8 cellular contexts compared by ENCODE assay signal in genomic region chr22:40950888-40951794, GRCh38. TPM values are rescaled to one million over a fixed set of nuclear protein-coding genes. Genes with fewer than 3 reads are reported as not detected.
A peak's percentile ranks its signal among the peaks of the same experiment; 100 is the strongest.
DNase-seq lines count a peak whose midpoint lies in the region; ATAC-seq and TF ChIP-seq lines count a peak whose summit lies in the region.

RBX1 (plus strand) TSS chr22:40951378; CDS start chr22:40951399, 21 bp downstream.

- H3K36me3 ChIP-seq in PC-9 (ENCODE audit: low read depth): peaks cover 31% of the 10 kb centered on the region
- peaks cover 3 to 6% of the 10 kb centered on the region in 2 donors for H3K36me3 ChIP-seq in mucosa of rectum (ENCODE audit: control insufficient read depth in 2 of 2, insufficient read depth in 2 of 2, low read length in 2 of 2)

- H3K4me1 ChIP-seq in PC-9 (replicated peaks; ENCODE audit: insufficient read depth) (peaks cover 14% of the 10 kb centered on the region), mucosa of rectum (ENCODE audit: control insufficient read depth in 2 of 2, insufficient read depth in 2 of 2, low read length in 2 of 2) (peaks cover 8 to 10% of the 10 kb centered on the region in 2 donors)

- H3K36me3 Mint-ChIP-seq in activated T-cell treated with anti-CD3 and anti-CD28 coated beads, Interleukin-2, amount 50 U/mL, for 24 hours (ENCODE audit: low read depth): peaks cover 51% of the 10 kb centered on the region

- H3K9me3 Mint-ChIP-seq in activated T-cell treated with anti-CD3 and anti-CD28 coated beads, Interleukin-2, amount 50 U/mL, for 24 hours: no peaks in the 10 kb centered on the region

- no peaks in the 10 kb centered on the region for H3K9me3 ChIP-seq in PC-9 (ENCODE audit: insufficient read depth, low read depth)
- no peaks in the 10 kb centered on the region for H3K9me3 ChIP-seq in mucosa of rectum (ENCODE audit: control insufficient read depth in 2 of 2, low read length in 2 of 2)

- no peaks in the 10 kb centered on the region for H3K9me2 ChIP-seq in PC-9 (ENCODE audit: insufficient read depth)

- peak within 1 kb of the TSS; percentile 97 for H3K4me3 ChIP-seq in Jurkat, Clone E6-1 (ENCODE audit: low read length)
- H3K4me3 ChIP-seq in PC-9 (peak within 1 kb of the TSS; percentile 83), mucosa of rectum (ENCODE audit: low read length in 2 of 2) (peak within 1 kb of the TSS; percentile 90 to 93)

- TF ChIP-seq POLR2A in erythroblast (IDR thresholded peaks at IDR 0.05; ENCODE audit: low read length): peak; percentile 79

- POLR2A ChIA-PET in PC-9 (lab: Charles Lee; ENCODE audit: unreplicated experiment): interaction anchor here (0.5 to 1.7 kb wide), 17 partner anchors 13 to 575 kb away, joined by 3 to 18 read pairs (median 6); partner anchors contain the start of gene ST13

- peaks cover 45% of the 10 kb centered on the region for H3K79me2 ChIP-seq in PC-9 (ENCODE audit: low read depth)

- peaks cover 33% of the 10 kb centered on the region for H3K4me1 Mint-ChIP-seq in activated T-cell treated with anti-CD3 and anti-CD28 coated beads, Interleukin-2, amount 50 U/mL, for 24 hours (ENCODE audit: low read depth)

- no TSS peak for BruUV-seq in PC-9 (replicated peaks; lab: Mats Ljungman, UMichigan)

- H4K20me1 ChIP-seq in PC-9 (ENCODE audit: insufficient read depth): peaks cover 14% of the 10 kb centered on the region

- peak within 1 kb of the TSS; percentile 93 for H2AFZ ChIP-seq in PC-9

- H3K4me3 Mint-ChIP-seq in activated T-cell treated with anti-CD3 and anti-CD28 coated beads, Interleukin-2, amount 50 U/mL, for 24 hours: peak within 1 kb of the TSS; percentile 100

- intact Hi-C loops in PC-9 (cut with micrococcal nuclease; ENCODE audit: unreplicated experiment): loop anchor here (1.0 to 2.0 kb wide), 5 partner anchors 52 to 670 kb away; partner anchors contain the start of genes DESI1, TOB2 and XRCC6

- TF ChIP-seq CTCF in PC-9 (conservative IDR thresholded peaks at IDR 0.05): no peak

- H3K27me3 Mint-ChIP-seq in activated T-cell treated with anti-CD3 and anti-CD28 coated beads, Interleukin-2, amount 50 U/mL, for 24 hours: no peaks in the 10 kb centered on the region

- H3K9ac ChIP-seq in mucosa of rectum (ENCODE audit: low read depth in 1 of 2, low read length in 2 of 2): peak within 1 kb of the TSS; percentile 98 to 99

- H3K27ac ChIP-seq in PC-9: peak within 1 kb of the TSS; percentile 75
- peak within 1 kb of the TSS; percentile 94 to 97 for H3K27ac ChIP-seq in mucosa of rectum (ENCODE audit: low read depth in 2 of 2, low read length in 2 of 2)

- H3F3A ChIP-seq in PC-9 (ENCODE audit: insufficient read depth, low read depth): peaks cover 9% of the 10 kb centered on the region; the same call in 1 of the 2 replicates

- peak within 1 kb of the TSS; percentile 94 for H3K4me2 ChIP-seq in PC-9

- CTCF ChIA-PET in PC-9 (lab: Charles Lee): no interaction called here

- DNase-seq in DMS153 (lab: John Stamatoyannopoulos, UW) (peak; percentile 94), PC-9 (peak; percentile 91 to 98), erythroblast (lab: John Stamatoyannopoulos, UW) (peak; percentile 100)
- DNase-seq in Jurkat, Clone E6-1 (ENCODE audit: low read depth, low spot score): peak; percentile 98
- peak; percentile 99 for DNase-seq in activated T-cell treated with anti-CD3 and anti-CD28 coated beads, Interleukin-2, amount 50 U/mL, for 24 hours
- DNase-seq in stimulated activated CD8-positive, alpha-beta memory T cell treated with anti-CD3 and anti-CD28 coated beads, Interleukin-4, amount 100 ng/mL, for 48 hours: peak; percentile 98

- ATAC-seq in GM21619 (IDR thresholded peaks at IDR 0.05; ENCODE audit: unreplicated experiment): peak; percentile 75

- H3K27me3 ChIP-seq in PC-9 (ENCODE audit: insufficient read depth, low read depth): no peaks in the 10 kb centered on the region
- no peaks in the 10 kb centered on the region for H3K27me3 ChIP-seq in mucosa of rectum (ENCODE audit: control insufficient read depth in 2 of 2, insufficient read depth in 2 of 2, low read length in 2 of 2)

- peak within 1 kb of the TSS; percentile 100 for H3K27ac Mint-ChIP-seq in activated T-cell treated with anti-CD3 and anti-CD28 coated beads, Interleukin-2, amount 50 U/mL, for 24 hours

RNA-seq across cellular contexts. Expression of gene RBX1, which starts in this region (rescaled TPM):
- polyA plus RNA-seq in Jurkat, Clone E6-1 (2012; ENCODE audit: insufficient read depth, insufficient read length): 124 TPM
- 52.9 and 53.3 TPM in 2 replicates for total RNA-seq in PC-9 (2021)

Comparison
In these comparisons a context has a peak if more than half of its experiments do, and no peak if none do; other contexts are left out.
1. Peak in every context shown above with its lines: DNase-seq, ATAC-seq, H3K4me3 ChIP-seq and H3K27ac ChIP-seq.